8 cellular contexts compared by ENCODE assay signal in genomic region chr22:31211862-31212730, GRCh38. TPM values are rescaled to one million over a fixed set of nuclear protein-coding genes. Genes with fewer than 3 reads are reported as not detected.
DNase-seq lines count a peak whose midpoint lies in the region; ATAC-seq and TF ChIP-seq lines count a peak whose summit lies in the region.

Gene LIMK2 (plus strand): TSS chr22:31212298. CDS start chr22:31212409, 111 bp downstream.

- POLR2A ChIA-PET in PC-3 (lab: Charles Lee; ENCODE audit: unreplicated experiment) = no interaction called here

- DNase-seq in DMS153 treated with DMSO at 0.1 percent for 48 hours (lab: John Stamatoyannopoulos, UW; ENCODE audit: unreplicated experiment) (peak; percentile 95), KBM-7 (peak; percentile 88), PC-3 (peak; percentile 83), activated T-cell treated with anti-CD3 and anti-CD28 coated beads for 48 hours (ENCODE audit: low read depth) (peak; percentile 99), epithelial cell of proximal tubule (ENCODE audit: low read depth) (no peak), mucosa of gallbladder (ENCODE audit: low spot score) (peak; percentile 95)
- DNase-seq in stimulated activated CD8-positive, alpha-beta memory T cell treated with anti-CD3 and anti-CD28 coated beads, Interleukin-4, amount 100 ng/mL, for 4 hours (ENCODE audit: low read depth in 2 of 2, low spot score in 1 of 2) = peak; percentile 91 to 95

- H3K4me3 ChIP-seq in PC-3 (ENCODE audit: low read length) (peak within 1 kb of the TSS; percentile 89), epithelial cell of proximal tubule (ENCODE audit: low read depth, low read length) (peak within 1 kb of the TSS; percentile 98)

- H2AFZ ChIP-seq in PC-3 (ENCODE audit: low read length) = peak within 1 kb of the TSS; percentile 94

- intact Hi-C loops in PC-3 (cut with micrococcal nuclease) = loop anchor here (1.0 to 10.0 kb wide), 2 partner anchors 19 to 63 kb away; no protein-coding TSS in a partner anchor

- H3K36me3 ChIP-seq in PC-3 (ENCODE audit: low read depth, low read length) = no peaks in the 10 kb centered on the region

- CTCF ChIA-PET in PC-3 (lab: Charles Lee) = interaction anchor here (1.0 kb wide), 3 partner anchors 19 to 60 kb away, joined by 3 to 4 read pairs (median 3); no protein-coding TSS in a partner anchor

- no peaks in the 10 kb centered on the region for H3K27me3 ChIP-seq in PC-3 (ENCODE audit: low read length)

- in situ Hi-C loops in KBM-7 (cut with MboI; ENCODE audit: low pct_unique_long_range_greater_than_20kb, low sequenced_read_pairs) = no loop called here

- H3K79me2 ChIP-seq in PC-3 (ENCODE audit: low read length) = peaks cover 13% of the 10 kb centered on the region

- no peak within 1 kb of the TSS for H3K27ac ChIP-seq in PC-3 (ENCODE audit: low read length)

- H3K4me2 ChIP-seq in PC-3 (ENCODE audit: low read length) = peak within 1 kb of the TSS; percentile 91

- TF ChIP-seq CTCF in PC-3 (conservative IDR thresholded peaks at IDR 0.05; ENCODE audit: low read depth, low read length) = peak; percentile 78
- peak; percentile 75 for TF ChIP-seq CTCF in epithelial cell of proximal tubule (conservative IDR thresholded peaks at IDR 0.05; ENCODE audit: low read depth, low read length)

- BruUV-seq in PC-3 (replicated peaks; lab: Mats Ljungman, UMichigan) = no TSS peak

- no peaks in the 10 kb centered on the region for H3F3A ChIP-seq in PC-3 (ENCODE audit: low read length, unreplicated experiment)

- peak within 1 kb of the TSS; percentile 87 for H3K9ac ChIP-seq in PC-3 (ENCODE audit: low read length)

- peaks cover 13% of the 10 kb centered on the region for H3K4me1 ChIP-seq in PC-3 (ENCODE audit: insufficient read depth, low read length)

- no peaks in the 10 kb centered on the region for H3K9me3 ChIP-seq in PC-3 (ENCODE audit: low read length)

- ATAC-seq in GM21619 (IDR thresholded peaks at IDR 0.05; ENCODE audit: unreplicated experiment) (peak; percentile 83), PC-3 (peak; percentile 85)

- H3K9me2 ChIP-seq in PC-3 (replicated peaks; ENCODE audit: low read length) = no peaks in the 10 kb centered on the region

- no peaks in the 10 kb centered on the region for H4K20me1 ChIP-seq in PC-3 (ENCODE audit: low read length)

RNA-seq across cellular contexts. Expression of gene LIMK2, which starts in this region (rescaled TPM):
- total RNA-seq in PC-3 (2014; rRNA removed) = 13.2 and 17.2 TPM in 2 replicates
- total RNA-seq in epithelial cell of proximal tubule = 26.5 and 30.5 TPM in 2 replicates
- total RNA-seq in mucosa of gallbladder = 81.4 TPM
